ENCODE assay signal across 9 cellular contexts in the genomic region with DNA sequence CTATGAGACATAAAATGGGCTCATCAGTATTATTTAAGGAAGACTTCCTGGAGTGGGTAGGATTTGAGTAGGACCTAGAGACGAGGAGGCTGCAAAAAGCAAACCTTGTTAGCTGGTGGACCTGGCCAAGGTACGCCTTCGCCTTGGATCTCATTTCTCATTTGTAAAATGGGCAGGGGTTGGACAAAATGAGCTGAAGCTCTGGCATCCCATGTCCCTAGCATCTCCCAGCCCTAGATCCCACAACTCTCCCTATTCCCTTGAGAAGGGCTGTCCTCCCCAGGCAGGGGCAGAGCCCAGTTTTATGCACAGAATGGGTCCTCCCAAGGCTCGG. TPM values are rescaled to one million over a fixed set of nuclear protein-coding genes. Genes with fewer than 3 reads are reported as not detected.
A peak's percentile ranks its signal among the peaks of the same experiment; 100 is the strongest.
DNase-seq lines count a peak whose midpoint lies in the region; ATAC-seq and TF ChIP-seq lines count a peak whose summit lies in the region.
"Had no signal": no experiment of that assay in that cellular context is flagged by ENCODE, and none has a peak within 500 bp of the region (broad histone marks: within the 10 kb centered on the region; RNA-seq: fewer than 3 reads in every experiment).

No MANE protein-coding gene starts in this region.

- H2AFZ ChIP-seq in MM.1S (ENCODE audit: low read length), result no peak overlapping the region

- H3K9ac ChIP-seq in MM.1S (ENCODE audit: low read length) (no peak overlapping the region), duodenal mucosa (ENCODE audit: low read depth in 1 of 2, low read length in 2 of 2) (peak overlapping the region in 1 of 2 donors; percentile 77)

- H3K27ac ChIP-seq in CD4-positive, alpha-beta T cell (ENCODE audit: low read depth, low read length), result no peak overlapping the region
- no peak overlapping the region for H3K27ac ChIP-seq in MM.1S (ENCODE audit: low read length)
- H3K27ac ChIP-seq in duodenal mucosa (ENCODE audit: low read depth, low read length), result peak overlapping the region; percentile 45
- peak overlapping the region; percentile 27 for H3K27ac ChIP-seq in neutrophil

- no peaks in the 10 kb centered on the region for H3K79me2 ChIP-seq in MM.1S (ENCODE audit: low read length)

- H3K4me3 Mint-ChIP-seq in CD4-positive, alpha-beta T cell, result peak overlapping the region; percentile 71

- H3K4me3 ChIP-seq in MM.1S (ENCODE audit: low read length) (no peak overlapping the region; the same call in 1 of the 2 replicates), duodenal mucosa (ENCODE audit: low read depth in 1 of 2, low read length in 2 of 2) (peak overlapping the region; percentile 81 to 83), neutrophil (ENCODE audit: low read depth in 1 of 2, low read length in 1 of 2) (peak overlapping the region; percentile 53)

- H3K36me3 ChIP-seq in MM.1S (replicated peaks; ENCODE audit: insufficient read depth, low read length), result no peaks in the 10 kb centered on the region
- H3K36me3 ChIP-seq in duodenal mucosa (ENCODE audit: control insufficient read depth in 1 of 2, insufficient read depth in 2 of 2, low read length in 2 of 2), result peaks cover 0 to 9% of the 10 kb centered on the region in 2 donors
- no peaks in the 10 kb centered on the region for H3K36me3 ChIP-seq in neutrophil
- H3K36me3 ChIP-seq: ovary had no signal

- intact Hi-C loops in CD4-positive, alpha-beta T cell (cut with DNase I, micrococcal nuclease), result loop anchor here (1.0 to 10.0 kb wide), 8 partner anchors 62 to 411 kb away; no protein-coding TSS in a partner anchor

- no peaks in the 10 kb centered on the region for H4K20me1 ChIP-seq in MM.1S (ENCODE audit: insufficient read depth, low read length)

- H3K27ac Mint-ChIP-seq in CD4-positive, alpha-beta T cell, result no peak overlapping the region

- H3K4me1 ChIP-seq in MM.1S (ENCODE audit: low read length), result peaks cover 13% of the 10 kb centered on the region
- H3K4me1 ChIP-seq in duodenal mucosa (ENCODE audit: control insufficient read depth in 1 of 2, insufficient read depth in 2 of 2, low read length in 2 of 2), result peaks cover 35 to 36% of the 10 kb centered on the region in 2 donors
- H3K4me1 ChIP-seq in neutrophil (ENCODE audit: control insufficient read depth in 1 of 2, insufficient read depth in 1 of 2, low read depth in 1 of 2, low read length in 1 of 2), result peaks cover 18 to 19% of the 10 kb centered on the region in 2 experiments

- no peaks in the 10 kb centered on the region for H3K27me3 ChIP-seq in CD4-positive, alpha-beta T cell (ENCODE audit: control insufficient read depth, insufficient read depth, low read length)
- H3K27me3 ChIP-seq in MM.1S (replicated peaks; ENCODE audit: insufficient read depth, low read length), result no peaks in the 10 kb centered on the region; the same call in 1 of the 2 replicates
- H3K27me3 ChIP-seq in duodenal mucosa (ENCODE audit: control insufficient read depth in 1 of 2, insufficient read depth in 2 of 2, low read length in 2 of 2), result no peaks in the 10 kb centered on the region
- peaks cover 32% of the 10 kb centered on the region for H3K27me3 ChIP-seq in neutrophil
- H3K27me3 ChIP-seq: ovary had no signal

- H3K9me2 ChIP-seq in MM.1S (replicated peaks; ENCODE audit: insufficient read depth, low read length), result no peaks in the 10 kb centered on the region

- peaks cover 22% of the 10 kb centered on the region for H3K4me1 Mint-ChIP-seq in CD4-positive, alpha-beta T cell (ENCODE audit: low read depth)

- peaks cover 6% of the 10 kb centered on the region for H3K27me3 Mint-ChIP-seq in CD4-positive, alpha-beta T cell

- H3F3A ChIP-seq in MM.1S (ENCODE audit: insufficient read depth, low read length), result no peaks in the 10 kb centered on the region

- ATAC-seq in CD4-positive, alpha-beta T cell (ENCODE audit: poor library complexity), result no peak
- ATAC-seq in omental fat pad (ENCODE audit: low FRiP score), result no peak

- TF ChIP-seq CTCF in CD4-positive, alpha-beta T cell (IDR thresholded peaks at IDR 0.05), result no peak
- TF ChIP-seq CTCF in MM.1S (IDR thresholded peaks at IDR 0.05; ENCODE audit: low read length) (no peak), neutrophil (IDR thresholded peaks at IDR 0.05) (no peak), omental fat pad (IDR thresholded peaks at IDR 0.05) (no peak)

- H3K9me3 ChIP-seq in CD4-positive, alpha-beta T cell (ENCODE audit: control insufficient read depth, low read length), result no peaks in the 10 kb centered on the region
- no peaks in the 10 kb centered on the region for H3K9me3 ChIP-seq in MM.1S (replicated peaks; ENCODE audit: insufficient read depth, low read length)
- no peaks in the 10 kb centered on the region for H3K9me3 ChIP-seq in duodenal mucosa (ENCODE audit: control insufficient read depth in 1 of 2, low read length in 2 of 2)
- H3K9me3 ChIP-seq in neutrophil, result no peaks in the 10 kb centered on the region
- H3K9me3 ChIP-seq: ovary had no signal

- CTCF ChIA-PET in CD4-positive, alpha-beta T cell (lab: Charles Lee), result interaction anchor here (0.5 to 2.1 kb wide), 9 partner anchors 9 to 233 kb away, joined by 3 to 17 read pairs (median 3); a partner anchor contains a TSS

- peak overlapping the region; percentile 95; the same call in 1 of the 2 replicates for H3K4me2 ChIP-seq in MM.1S (ENCODE audit: low read depth, low read length)

- no peaks in the 10 kb centered on the region for H3K9me3 Mint-ChIP-seq in CD4-positive, alpha-beta T cell

- no peak for DNase-seq in CD4-positive, alpha-beta T cell
- DNase-seq in MM.1S (no peak), RKO (ENCODE audit: low spot score) (no peak), Kasumi-1 (lab: John Stamatoyannopoulos, UW) (no peak), DMS53 (lab: John Stamatoyannopoulos, UW) (no peak), omental fat pad (ENCODE audit: low spot score) (no peak)

- POLR2A ChIA-PET in CD4-positive, alpha-beta T cell (lab: Charles Lee), result no interaction called here

- no peaks in the 10 kb centered on the region for H3K36me3 Mint-ChIP-seq in CD4-positive, alpha-beta T cell (ENCODE audit: low read depth)

RNA-seq across cellular contexts. Expression of a gene that starts 0.3 kb away (rescaled TPM):
- 10 to 100 TPM; 10.2 to 10.3 TPM for total RNA-seq in CD4-positive, alpha-beta T cell
- total RNA-seq in omental fat pad, result 10 to 100 TPM; 42.8 to 65.1 (median 49.4) TPM

RNA-seq across cellular contexts. Expression of a gene that starts 13.8 kb away (rescaled TPM):
- total RNA-seq in CD4-positive, alpha-beta T cell, result not detected
- total RNA-seq in omental fat pad, result 1 to 10 TPM in 2 of 4 donors, under 1 TPM in 2; 0.32 to 3.8 (median 1.2) TPM

RNA-seq across cellular contexts. Expression of a gene that starts 14.1 kb away (rescaled TPM):
- total RNA-seq in CD4-positive, alpha-beta T cell, result not detected
- total RNA-seq in omental fat pad, result not detected

RNA-seq across cellular contexts. Expression of a gene that starts 38.4 kb away (rescaled TPM):
- 1 to 10 TPM in 1 of 2 experiments, under 1 TPM in 1; 0.78 to 1.5 TPM for total RNA-seq in CD4-positive, alpha-beta T cell
- total RNA-seq in omental fat pad, result 1 to 10 TPM in 2 of 4 donors, under 1 TPM in 1, not detected in 1; 0.36 to 1.9 (median 1.0) TPM

Comparison
In these comparisons a context has a peak if more than half of its experiments do, and no peak if none do; other contexts are left out.
1. H3K27ac ChIP-seq: peak in duodenal mucosa (single experiment) and neutrophil (single experiment); none in CD4-positive, alpha-beta T cell (single experiment) and MM.1S (single experiment).